Comparison of ENCODE assay signal across 29 cellular contexts in genomic region chr3:180102604-180103003, GRCh38.
"Had no signal": no experiment of that assay in that cellular context is flagged by ENCODE, and none has a peak within 500 bp of the region (broad histone marks: within the 10 kb centered on the region; RNA-seq: fewer than 3 reads in every experiment).

No MANE protein-coding gene starts in this region.

- H3K4me2 ChIP-seq: smooth muscle cell had no signal

- FAIRE-seq: keratinocyte, pancreas, urothelium cell line had no signal

- DNase-seq: heart right ventricle; hippocampal formation; kidney glomerular epithelial cell; left cardiac atrium; midbrain; mucosa of descending colon; naive thymus-derived CD4-positive, alpha-beta T cell; nucleus accumbens; posterior cingulate gyrus; retina; right cardiac atrium; sigmoid colon; stimulated activated CD4-positive, alpha-beta T cell treated with anti-CD3 and anti-CD28 coated beads, Interleukin-1b, Interleukin-23, amount 100 ng/mL, for 48 hours; stimulated activated CD4-positive, alpha-beta T cell treated with anti-CD3 and anti-CD28 coated beads, Interleukin-2, amount 100 ng/mL, for 48 hours; stimulated activated naive B cell treated with anti-CD40 and anti-IgM and Interleukin-4, amounts not matched to agents 10 μg/mL and 1 μg/mL and 100 μg/mL, for 72 hours; stimulated activated naive CD8-positive, alpha-beta T cell treated with anti-CD3 and anti-CD28 coated beads, Interleukin-15, Interleukin-2, amounts not matched to agents 100 U/mL and 50 U/mL, for 24 hours; stomach; testis; thyroid gland; transverse colon had no signal

- ATAC-seq: heart right ventricle; left cardiac atrium; left lobe of liver; mucosa of descending colon; naive thymus-derived CD4-positive, alpha-beta T cell; natural killer cell treated with Interleukin-12 subunit alpha and Interleukin-12 subunit beta and Interleukin-15 and Interleukin-18, amount 100 ng/mL, for 72 hours; pancreas; right cardiac atrium; stimulated activated naive B cell treated with anti-CD40 and anti-IgM and Interleukin-4, amounts not matched to agents 10 μg/mL and 1 μg/mL and 100 μg/mL, for 72 hours; stimulated activated naive CD8-positive, alpha-beta T cell treated with anti-CD3 and anti-CD28 coated beads, Interleukin-15, Interleukin-2, amounts not matched to agents 100 U/mL and 50 U/mL, for 24 hours had no signal

- H3K36me3 ChIP-seq: heart right ventricle, pancreas, prostate gland, sigmoid colon, stomach, thyroid gland, transverse colon, upper lobe of left lung had no signal

- H3K27ac ChIP-seq: heart right ventricle, pancreas, prostate gland, sigmoid colon, stomach, testis, thyroid gland, transverse colon, upper lobe of left lung had no signal

- H3K4me1 ChIP-seq: heart right ventricle, pancreas, prostate gland, sigmoid colon, stomach, testis, thyroid gland, transverse colon, upper lobe of left lung had no signal

- H3K27me3 ChIP-seq: pancreas, sigmoid colon, testis, thyroid gland, transverse colon, upper lobe of left lung had no signal

- H3K9me3 ChIP-seq: mucosa of descending colon, pancreas, prostate gland, sigmoid colon, testis, thyroid gland, transverse colon, upper lobe of left lung had no signal

- H3K4me3 ChIP-seq: heart right ventricle, lung, mucosa of descending colon, pancreas, prostate gland, sigmoid colon, smooth muscle cell, stomach, testis, thyroid gland, transverse colon, upper lobe of left lung had no signal
